In genomic region chr1:205812878-205813754, GRCh38 we compare ENCODE assay signal across 8 cellular contexts. TPM values are rescaled to one million over a fixed set of nuclear protein-coding genes. Genes with fewer than 3 reads are reported as not detected.
DNase-seq lines count a peak whose midpoint lies in the region; ATAC-seq and TF ChIP-seq lines count a peak whose summit lies in the region.

Gene SLC41A1, minus strand, starts transcription at chr1:205813198. Its CDS starts 2,757 bp downstream, at chr1:205810441.

- H3K36me3 Mint-ChIP-seq in chondrocyte (ENCODE audit: low read depth), result peaks cover 4% of the 10 kb centered on the region

- peak within 1 kb of the TSS; percentile 90 for H3K4me3 Mint-ChIP-seq in chondrocyte (ENCODE audit: unreplicated experiment)

- no peak for TF ChIP-seq CTCF in AG10803 (conservative IDR thresholded peaks at IDR 0.05; ENCODE audit: low read length)
- TF ChIP-seq CTCF in chondrocyte (IDR thresholded peaks at IDR 0.05), result no peak

- H3K4me1 Mint-ChIP-seq in chondrocyte (ENCODE audit: low read depth), result peaks cover 45% of the 10 kb centered on the region

- H3K4me3 ChIP-seq in AG10803 (ENCODE audit: low read length), result peak within 1 kb of the TSS; percentile 83

- peak; percentile 90 for DNase-seq in AG10803 (ENCODE audit: low read depth)
- peak; percentile 73 for DNase-seq in NCI-H526 treated with DMSO at 0.1 percent for 48 hours (lab: John Stamatoyannopoulos, UW)
- peak; percentile 89 for DNase-seq in activated CD4-positive, alpha-beta T cell treated with anti-CD3 and anti-CD28 coated beads for 4 hours
- DNase-seq in chondrocyte (ENCODE audit: low spot score), result no peak
- DNase-seq in kidney glomerular epithelial cell (lab: John Stamatoyannopoulos, UW), result peak; percentile 93
- DNase-seq in stimulated activated CD4-positive, alpha-beta T cell treated with anti-CD3 and anti-CD28 coated beads, Interleukin-15, amount 100 ng/mL, for 48 hours (ENCODE audit: low read depth in 2 of 2), result peak; percentile 80 to 86

- H3K27me3 Mint-ChIP-seq in chondrocyte (ENCODE audit: low read depth), result no peaks in the 10 kb centered on the region

- H3K27ac Mint-ChIP-seq in chondrocyte (ENCODE audit: unreplicated experiment), result peak within 1 kb of the TSS; percentile 89

- peak; percentile 87 for ATAC-seq in GM19324 (IDR thresholded peaks at IDR 0.05; ENCODE audit: low FRiP score, unreplicated experiment)
- ATAC-seq in HG03520 (IDR thresholded peaks at IDR 0.05; ENCODE audit: unreplicated experiment), result peak; percentile 84

- no peaks in the 10 kb centered on the region for H3K9me3 Mint-ChIP-seq in chondrocyte (ENCODE audit: low read depth)

RNA-seq across cellular contexts. Expression of gene SLC41A1, which starts in this region (rescaled TPM):
- total RNA-seq in chondrocyte, result 21.8 to 23.6 TPM (median 23.5 TPM) in 3 replicates
